Comparison of ENCODE assay signal across 2 cellular contexts in genomic region chr22:35967046-35967397, GRCh38.
A peak's percentile ranks its signal among the peaks of the same experiment; 100 is the strongest.
TF ChIP-seq lines count a peak whose summit lies in the region.

No MANE protein-coding gene starts in this region.

TF ChIP-seq in HepG2, 621 proteins besides CTCF, POLR2A, EP300 and RAD21:
- TF ChIP-seq ZNF362 (CRISPR knock-in tag; IDR thresholded peaks at IDR 0.05; ENCODE audit: borderline replicate concordance), result no peak
- no peak for TF ChIP-seq SATB2 (CRISPR knock-in tag; IDR thresholded peaks at IDR 0.05)
- no peak for TF ChIP-seq SOX5 (CRISPR knock-in tag; IDR thresholded peaks at IDR 0.05; ENCODE audit: borderline replicate concordance)
- no peak for TF ChIP-seq ZMAT3 (CRISPR knock-in tag; conservative IDR thresholded peaks at IDR 0.05)
- TF ChIP-seq, protein P1, sequence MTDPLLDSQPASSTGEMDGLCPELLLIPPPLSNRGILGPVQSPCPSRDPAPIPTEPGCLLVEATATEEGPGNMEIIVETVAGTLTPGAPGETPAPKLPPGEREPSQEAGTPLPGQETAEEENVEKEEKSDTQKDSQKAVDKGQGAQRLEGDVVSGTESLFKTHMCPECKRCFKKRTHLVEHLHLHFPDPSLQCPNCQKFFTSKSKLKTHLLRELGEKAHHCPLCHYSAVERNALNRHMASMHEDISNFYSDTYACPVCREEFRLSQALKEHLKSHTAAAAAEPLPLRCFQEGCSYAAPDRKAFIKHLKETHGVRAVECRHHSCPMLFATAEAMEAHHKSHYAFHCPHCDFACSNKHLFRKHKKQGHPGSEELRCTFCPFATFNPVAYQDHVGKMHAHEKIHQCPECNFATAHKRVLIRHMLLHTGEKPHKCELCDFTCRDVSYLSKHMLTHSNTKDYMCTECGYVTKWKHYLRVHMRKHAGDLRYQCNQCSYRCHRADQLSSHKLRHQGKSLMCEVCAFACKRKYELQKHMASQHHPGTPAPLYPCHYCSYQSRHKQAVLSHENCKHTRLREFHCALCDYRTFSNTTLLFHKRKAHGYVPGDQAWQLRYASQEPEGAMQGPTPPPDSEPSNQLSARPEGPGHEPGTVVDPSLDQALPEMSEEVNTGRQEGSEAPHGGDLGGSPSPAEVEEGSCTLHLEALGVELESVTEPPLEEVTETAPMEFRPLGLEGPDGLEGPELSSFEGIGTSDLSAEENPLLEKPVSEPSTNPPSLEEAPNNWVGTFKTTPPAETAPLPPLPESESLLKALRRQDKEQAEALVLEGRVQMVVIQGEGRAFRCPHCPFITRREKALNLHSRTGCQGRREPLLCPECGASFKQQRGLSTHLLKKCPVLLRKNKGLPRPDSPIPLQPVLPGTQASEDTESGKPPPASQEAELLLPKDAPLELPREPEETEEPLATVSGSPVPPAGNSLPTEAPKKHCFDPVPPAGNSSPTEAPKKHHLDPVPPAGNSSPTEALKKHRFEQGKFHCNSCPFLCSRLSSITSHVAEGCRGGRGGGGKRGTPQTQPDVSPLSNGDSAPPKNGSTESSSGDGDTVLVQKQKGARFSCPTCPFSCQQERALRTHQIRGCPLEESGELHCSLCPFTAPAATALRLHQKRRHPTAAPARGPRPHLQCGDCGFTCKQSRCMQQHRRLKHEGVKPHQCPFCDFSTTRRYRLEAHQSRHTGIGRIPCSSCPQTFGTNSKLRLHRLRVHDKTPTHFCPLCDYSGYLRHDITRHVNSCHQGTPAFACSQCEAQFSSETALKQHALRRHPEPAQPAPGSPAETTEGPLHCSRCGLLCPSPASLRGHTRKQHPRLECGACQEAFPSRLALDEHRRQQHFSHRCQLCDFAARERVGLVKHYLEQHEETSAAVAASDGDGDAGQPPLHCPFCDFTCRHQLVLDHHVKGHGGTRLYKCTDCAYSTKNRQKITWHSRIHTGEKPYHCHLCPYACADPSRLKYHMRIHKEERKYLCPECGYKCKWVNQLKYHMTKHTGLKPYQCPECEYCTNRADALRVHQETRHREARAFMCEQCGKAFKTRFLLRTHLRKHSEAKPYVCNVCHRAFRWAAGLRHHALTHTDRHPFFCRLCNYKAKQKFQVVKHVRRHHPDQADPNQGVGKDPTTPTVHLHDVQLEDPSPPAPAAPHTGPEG (CRISPR knock-in tag; IDR thresholded peaks at IDR 0.05), result no peak
- TF ChIP-seq FOXP4 (CRISPR knock-in tag; IDR thresholded peaks at IDR 0.05), result no peak
- no peak for TF ChIP-seq NFE2L1 (CRISPR knock-in tag; IDR thresholded peaks at IDR 0.05; ENCODE audit: borderline replicate concordance)
- no peak for TF ChIP-seq ZNF235 (CRISPR knock-in tag; IDR thresholded peaks at IDR 0.05; ENCODE audit: borderline replicate concordance)
- TF ChIP-seq ZNF460 (CRISPR knock-in tag; IDR thresholded peaks at IDR 0.05; ENCODE audit: borderline replicate concordance), result no peak
- no peak for TF ChIP-seq KAT7 (CRISPR knock-in tag; IDR thresholded peaks at IDR 0.05; ENCODE audit: borderline replicate concordance)
- TF ChIP-seq MYC (CRISPR knock-in tag; IDR thresholded peaks at IDR 0.05; ENCODE audit: borderline replicate concordance), result no peak
- TF ChIP-seq, protein P2, sequence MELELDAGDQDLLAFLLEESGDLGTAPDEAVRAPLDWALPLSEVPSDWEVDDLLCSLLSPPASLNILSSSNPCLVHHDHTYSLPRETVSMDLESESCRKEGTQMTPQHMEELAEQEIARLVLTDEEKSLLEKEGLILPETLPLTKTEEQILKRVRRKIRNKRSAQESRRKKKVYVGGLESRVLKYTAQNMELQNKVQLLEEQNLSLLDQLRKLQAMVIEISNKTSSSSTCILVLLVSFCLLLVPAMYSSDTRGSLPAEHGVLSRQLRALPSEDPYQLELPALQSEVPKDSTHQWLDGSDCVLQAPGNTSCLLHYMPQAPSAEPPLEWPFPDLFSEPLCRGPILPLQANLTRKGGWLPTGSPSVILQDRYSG (CRISPR knock-in tag; IDR thresholded peaks at IDR 0.05), result no peak
- peak in 1 of 2 experiments; percentile 69; a peak in 2 of 4 replicates for TF ChIP-seq MAFK (conservative IDR thresholded peaks at IDR 0.05 in 1 of 2, IDR thresholded peaks at IDR 0.05 in 1 of 2; ENCODE audit: low read length in 2 of 2)
- TF ChIP-seq, protein P3, sequence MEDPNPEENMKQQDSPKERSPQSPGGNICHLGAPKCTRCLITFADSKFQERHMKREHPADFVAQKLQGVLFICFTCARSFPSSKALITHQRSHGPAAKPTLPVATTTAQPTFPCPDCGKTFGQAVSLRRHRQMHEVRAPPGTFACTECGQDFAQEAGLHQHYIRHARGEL (CRISPR knock-in tag; IDR thresholded peaks at IDR 0.05), result no peak
- no peak for TF ChIP-seq ZFP62 (CRISPR knock-in tag; IDR thresholded peaks at IDR 0.05)
- peak; percentile 54; the same call in 1 of the 2 replicates for TF ChIP-seq MAFF (IDR thresholded peaks at IDR 0.05; ENCODE audit: low read depth, low read length)
- no peak for TF ChIP-seq ZFP82 (CRISPR knock-in tag; IDR thresholded peaks at IDR 0.05; ENCODE audit: borderline replicate concordance)

TF ChIP-seq in IMR-90, 13 proteins besides CTCF, POLR2A, EP300 and RAD21 (continued from another document):
- TF ChIP-seq MAFK (IDR thresholded peaks at IDR 0.05; ENCODE audit: low read depth, low read length), result peak; percentile 44; the same call in 1 of the 2 replicates
